Comparison of ENCODE assay signal across 13 cellular contexts in the genomic region with DNA sequence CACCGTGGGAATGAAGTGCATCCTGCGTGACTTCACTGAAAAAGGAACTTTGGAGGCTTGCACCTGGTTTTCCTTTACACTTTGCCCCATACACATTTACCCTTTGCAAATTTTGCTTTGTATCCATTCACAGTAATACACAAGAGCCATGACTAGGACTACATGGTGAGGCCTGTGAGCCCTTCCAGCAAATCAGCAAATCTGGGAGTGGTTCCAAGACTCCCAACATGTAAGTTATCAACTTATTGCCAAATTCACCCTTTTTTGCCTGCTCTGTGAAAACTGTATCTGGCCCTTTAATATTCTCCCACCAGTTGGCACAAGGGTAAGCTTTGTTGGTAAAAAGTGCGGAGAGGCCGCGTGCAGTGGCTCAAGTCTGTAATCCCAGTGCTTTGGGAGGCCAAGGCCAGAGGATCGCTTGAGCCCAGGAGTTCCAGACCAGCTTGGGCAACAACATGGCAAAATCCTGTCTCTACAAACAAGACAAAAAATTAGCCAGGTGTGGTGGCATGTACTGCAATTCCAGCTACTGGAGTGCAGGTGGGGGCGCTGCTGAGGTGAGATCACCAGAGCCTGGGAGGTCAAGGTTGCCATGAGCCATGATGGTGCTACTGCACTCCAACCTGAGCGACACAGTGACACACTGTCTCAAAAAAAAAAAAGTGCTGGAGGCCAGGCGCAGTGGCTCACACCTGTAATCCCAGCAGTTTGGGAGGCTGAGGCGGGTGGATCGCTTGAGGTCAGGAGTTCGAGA. TPM values are rescaled to one million over a fixed set of nuclear protein-coding genes. Genes with fewer than 3 reads are reported as not detected.
DNase-seq lines count a peak whose midpoint lies in the region; ATAC-seq lines count a peak whose summit lies in the region.
"Had no signal": no experiment of that assay in that cellular context is flagged by ENCODE, and none has a peak within 500 bp of the region (broad histone marks: within the 10 kb centered on the region; RNA-seq: fewer than 3 reads in every experiment).

No MANE protein-coding gene starts in this region.

- peaks cover 26% of the 10 kb centered on the region for H3K4me1 Mint-ChIP-seq in activated CD4-positive, alpha-beta T cell treated with anti-CD3 and anti-CD28 coated beads, Interleukin-2, amount 10 ng/mL, durations not matched to agents 7 days and 5 days
- H3K4me1 Mint-ChIP-seq in naive thymus-derived CD4-positive, alpha-beta T cell = peaks cover 15 to 40% (median 28%) of the 10 kb centered on the region in 7 donors

- no peak overlapping the region for H3K27ac Mint-ChIP-seq in activated CD4-positive, alpha-beta T cell treated with anti-CD3 and anti-CD28 coated beads, Interleukin-2, amount 10 ng/mL, durations not matched to agents 7 days and 5 days
- no peak overlapping the region for H3K27ac Mint-ChIP-seq in naive thymus-derived CD4-positive, alpha-beta T cell

- peak; percentile 4 for DNase-seq in activated CD4-positive, alpha-beta T cell treated with anti-CD3 and anti-CD28 coated beads for 4 hours
- no peak for DNase-seq in activated CD4-positive, alpha-beta T cell treated with anti-CD3 and anti-CD28 coated beads, Interleukin-2, amount 10 ng/mL, durations not matched to agents 7 days and 5 days
- DNase-seq in H7 = peak; percentile 37
- peak; percentile 14 for DNase-seq in amniotic epithelial cell (ENCODE audit: low read depth)
- peak; percentile 72 for DNase-seq in islet precursor cell
- no peak for DNase-seq in mucosa of gallbladder (ENCODE audit: low spot score)
- DNase-seq in amygdala (lab: John Stamatoyannopoulos, UW) = no peak
- no peak for DNase-seq in naive thymus-derived CD4-positive, alpha-beta T cell
- DNase-seq: activated effector memory CD4-positive, alpha-beta T cell treated with Interleukin-2 at 50 U/mL for 16 hours; GM23248; head of caudate nucleus had no signal

- ATAC-seq in naive thymus-derived CD4-positive, alpha-beta T cell = no peak

- H3K36me3 Mint-ChIP-seq in activated CD4-positive, alpha-beta T cell treated with anti-CD3 and anti-CD28 coated beads, Interleukin-2, amount 10 ng/mL, durations not matched to agents 7 days and 5 days (ENCODE audit: low read depth) = peaks cover 24% of the 10 kb centered on the region
- H3K36me3 Mint-ChIP-seq in naive thymus-derived CD4-positive, alpha-beta T cell = peaks cover 0 to 21% (median 13%) of the 10 kb centered on the region in 5 donors

- intact Hi-C loops in naive thymus-derived CD4-positive, alpha-beta T cell (cut with micrococcal nuclease) = no loop called here

- CTCF ChIA-PET in activated CD4-positive, alpha-beta T cell treated with anti-CD3 and anti-CD28 coated beads, Interleukin-2, amount 10 ng/mL, durations not matched to agents 7 days and 5 days (lab: Charles Lee) = no interaction called here
- CTCF ChIA-PET in naive thymus-derived CD4-positive, alpha-beta T cell (lab: Charles Lee) = no interaction called here

- POLR2A ChIA-PET in activated CD4-positive, alpha-beta T cell treated with anti-CD3 and anti-CD28 coated beads, Interleukin-2, amount 10 ng/mL, durations not matched to agents 7 days and 5 days (lab: Charles Lee) = no interaction called here
- POLR2A ChIA-PET in naive thymus-derived CD4-positive, alpha-beta T cell (lab: Charles Lee) = no interaction called here

- H3K36me3 ChIP-seq in H7 (replicated peaks; ENCODE audit: control insufficient read depth, insufficient read depth, low read length) = peaks cover 2% of the 10 kb centered on the region; the same call in 1 of the 2 replicates
- H3K36me3 ChIP-seq in naive thymus-derived CD4-positive, alpha-beta T cell (ENCODE audit: control insufficient read depth in 2 of 3, insufficient read depth in 3 of 3, low read length in 3 of 3) = peaks cover 0 to 19% (median 0%) of the 10 kb centered on the region in 3 experiments
- H3K36me3 ChIP-seq: prostate gland had no signal

- H3K9me3 Mint-ChIP-seq in activated CD4-positive, alpha-beta T cell treated with anti-CD3 and anti-CD28 coated beads, Interleukin-2, amount 10 ng/mL, durations not matched to agents 7 days and 5 days = no peaks in the 10 kb centered on the region
- peaks cover 0 to 3% (median 0%) of the 10 kb centered on the region in 11 donors for H3K9me3 Mint-ChIP-seq in naive thymus-derived CD4-positive, alpha-beta T cell

- H3K4me1 ChIP-seq in naive thymus-derived CD4-positive, alpha-beta T cell (ENCODE audit: control insufficient read depth in 2 of 2, insufficient read depth in 2 of 2, low read length in 2 of 2) = peaks cover 0 to 12% of the 10 kb centered on the region in 2 donors
- H3K4me1 ChIP-seq: prostate gland had no signal

- H3K4me3 Mint-ChIP-seq in activated CD4-positive, alpha-beta T cell treated with anti-CD3 and anti-CD28 coated beads, Interleukin-2, amount 10 ng/mL, durations not matched to agents 7 days and 5 days = no peak overlapping the region
- H3K4me3 Mint-ChIP-seq in naive thymus-derived CD4-positive, alpha-beta T cell = no peak overlapping the region

- H3K27ac ChIP-seq in naive thymus-derived CD4-positive, alpha-beta T cell (ENCODE audit: low read depth, low read length) = no peak overlapping the region
- H3K27ac ChIP-seq: GM23248, prostate gland, suprapubic skin had no signal

- no peaks in the 10 kb centered on the region for H3K27me3 Mint-ChIP-seq in activated CD4-positive, alpha-beta T cell treated with anti-CD3 and anti-CD28 coated beads, Interleukin-2, amount 10 ng/mL, durations not matched to agents 7 days and 5 days
- no peaks in the 10 kb centered on the region for H3K27me3 Mint-ChIP-seq in naive thymus-derived CD4-positive, alpha-beta T cell

- no peaks in the 10 kb centered on the region for H3K9me3 ChIP-seq in naive thymus-derived CD4-positive, alpha-beta T cell (ENCODE audit: control insufficient read depth in 2 of 3, low read length in 3 of 3)
- H3K9me3 ChIP-seq: prostate gland, suprapubic skin had no signal

- no peak overlapping the region for H3K4me3 ChIP-seq in H7 (ENCODE audit: insufficient read depth, low read depth, low read length)
- H3K4me3 ChIP-seq in naive thymus-derived CD4-positive, alpha-beta T cell (ENCODE audit: low read length) = no peak overlapping the region
- H3K4me3 ChIP-seq: GM23248, prostate gland, suprapubic skin had no signal

- H3K27me3 ChIP-seq in H7 (ENCODE audit: control insufficient read depth, insufficient read depth, low read length) = no peaks in the 10 kb centered on the region
- no peaks in the 10 kb centered on the region for H3K27me3 ChIP-seq in naive thymus-derived CD4-positive, alpha-beta T cell (ENCODE audit: control insufficient read depth in 2 of 2, insufficient read depth in 2 of 2, low read length in 2 of 2)
- H3K27me3 ChIP-seq: suprapubic skin had no signal

RNA-seq across cellular contexts. Expression of a gene that starts 5.0 kb away (rescaled TPM):
- total RNA-seq in activated CD4-positive, alpha-beta T cell treated with anti-CD3 and anti-CD28 coated beads, Interleukin-2, amount 10 ng/mL, durations not matched to agents 7 days and 5 days = 10 to 100 TPM; 11.5 to 12.0 TPM
- total RNA-seq in H7 (2014; rRNA removed; shearing (Covaris generic)) = 11.7 and 12.7 TPM in 2 replicates
- 7.8 TPM for total RNA-seq in mucosa of gallbladder
- 10 to 100 TPM in 4 of 5 experiments, 1 to 10 TPM in 1; 9.7 to 15.9 (median 10.8) TPM for total RNA-seq in naive thymus-derived CD4-positive, alpha-beta T cell
- polyA plus RNA-seq in naive thymus-derived CD4-positive, alpha-beta T cell = 1 to 10 TPM; 4.7 to 8.3 TPM

RNA-seq across cellular contexts. Expression of a gene that starts 52.9 kb away (rescaled TPM):
- 10 to 100 TPM in 1 of 2 experiments, 1 to 10 TPM in 1; 9.4 to 10.7 TPM for total RNA-seq in activated CD4-positive, alpha-beta T cell treated with anti-CD3 and anti-CD28 coated beads, Interleukin-2, amount 10 ng/mL, durations not matched to agents 7 days and 5 days
- total RNA-seq in H7 (2014; rRNA removed; shearing (Covaris generic)) = 9.7 and 12.4 TPM in 2 replicates
- 52.2 TPM for total RNA-seq in mucosa of gallbladder
- 1 to 10 TPM; 2.9 to 8.5 (median 3.2) TPM for total RNA-seq in naive thymus-derived CD4-positive, alpha-beta T cell
- 1 to 10 TPM; 1.9 to 2.5 TPM for polyA plus RNA-seq in naive thymus-derived CD4-positive, alpha-beta T cell

Comparison
In these comparisons a context has a peak if more than half of its experiments do, and no peak if none do; other contexts are left out.
1. DNase-seq: peak in activated CD4-positive, alpha-beta T cell treated with anti-CD3 and anti-CD28 coated beads for 4 hours (2 of 2), H7 (single experiment), amniotic epithelial cell (single experiment) and islet precursor cell (single experiment); none in activated CD4-positive, alpha-beta T cell treated with anti-CD3 and anti-CD28 coated beads, Interleukin-2, amount 10 ng/mL, durations not matched to agents 7 days and 5 days (single experiment), mucosa of gallbladder (single experiment), amygdala (0 of 56) and naive thymus-derived CD4-positive, alpha-beta T cell (0 of 9).